Comparison of ENCODE assay signal across 8 cellular contexts in genomic region chr3:99789322-99789721, GRCh38. TPM values are rescaled to one million over a fixed set of nuclear protein-coding genes. Genes with fewer than 3 reads are reported as not detected.
DNase-seq lines count a peak whose midpoint lies in the region; ATAC-seq and TF ChIP-seq lines count a peak whose summit lies in the region.

No MANE protein-coding gene starts in this region.

- WGBS in heart right ventricle, 2 donors = 4 to 12% methylated on average over 2 of the region's 2 CpGs

- H3K36me3 Mint-ChIP-seq in activated CD8-positive, alpha-beta T cell treated with anti-CD3 and anti-CD28 coated beads, Interleukin-2, amount 10 ng/mL, durations not matched to agents 7 days and 5 days (ENCODE audit: low read depth) = no peaks in the 10 kb centered on the region

- H3K27ac Mint-ChIP-seq in activated CD8-positive, alpha-beta T cell treated with anti-CD3 and anti-CD28 coated beads, Interleukin-2, amount 10 ng/mL, durations not matched to agents 7 days and 5 days = no peak overlapping the region

- H3K9ac ChIP-seq in skeletal muscle satellite cell (ENCODE audit: low read depth, low read length) = peak overlapping the region; percentile 57

- H3K4me2 ChIP-seq in skeletal muscle satellite cell (ENCODE audit: low read length) = no peak overlapping the region

- peak; percentile 25 to 72 (median 65) for TF ChIP-seq CTCF in heart right ventricle (IDR thresholded peaks at IDR 0.05)

- ATAC-seq in GM18499 (IDR thresholded peaks at IDR 0.05; ENCODE audit: insufficient read depth, unreplicated experiment) = peak; percentile 68
- ATAC-seq in HG02759 (IDR thresholded peaks at IDR 0.05; ENCODE audit: unreplicated experiment) = peak; percentile 93
- ATAC-seq in activated CD8-positive, alpha-beta T cell treated with anti-CD3 and anti-CD28 coated beads, Interleukin-2, amount 10 ng/mL, durations not matched to agents 7 days and 5 days = peak; percentile 81
- peak; percentile 73 to 94 (median 88) for ATAC-seq in heart right ventricle

- H3K27me3 Mint-ChIP-seq in activated CD8-positive, alpha-beta T cell treated with anti-CD3 and anti-CD28 coated beads, Interleukin-2, amount 10 ng/mL, durations not matched to agents 7 days and 5 days (ENCODE audit: low read depth) = peaks cover 21% of the 10 kb centered on the region

- no peaks in the 10 kb centered on the region for H3K4me1 Mint-ChIP-seq in activated CD8-positive, alpha-beta T cell treated with anti-CD3 and anti-CD28 coated beads, Interleukin-2, amount 10 ng/mL, durations not matched to agents 7 days and 5 days (ENCODE audit: low read depth)

- H3K9me3 ChIP-seq in heart right ventricle = no peaks in the 10 kb centered on the region
- H3K9me3 ChIP-seq in skeletal muscle satellite cell (replicated peaks; ENCODE audit: low read length) = no peaks in the 10 kb centered on the region

- no peaks in the 10 kb centered on the region for H3K9me3 Mint-ChIP-seq in activated CD8-positive, alpha-beta T cell treated with anti-CD3 and anti-CD28 coated beads, Interleukin-2, amount 10 ng/mL, durations not matched to agents 7 days and 5 days (ENCODE audit: insufficient read depth)

- H3K4me1 ChIP-seq in heart right ventricle (peaks cover 0 to 5% (median 0%) of the 10 kb centered on the region in 9 donors), skeletal muscle satellite cell (ENCODE audit: control insufficient read depth, insufficient read depth, low read length) (peaks cover 26% of the 10 kb centered on the region)

- intact Hi-C loops in heart right ventricle (cut with DNase I) = loop anchor here in 2 of 10 donors (10.0 kb wide), 2 partner anchors 285 to 295 kb away; no protein-coding TSS in a partner anchor

- no peaks in the 10 kb centered on the region for H3K27me3 ChIP-seq in heart right ventricle
- no peaks in the 10 kb centered on the region for H3K27me3 ChIP-seq in skeletal muscle satellite cell (ENCODE audit: control insufficient read depth, insufficient read depth, low read length)

- H3K4me3 ChIP-seq in heart right ventricle = no peak overlapping the region
- no peak overlapping the region for H3K4me3 ChIP-seq in skeletal muscle satellite cell (ENCODE audit: low read length)

- POLR2A ChIA-PET in activated CD8-positive, alpha-beta T cell treated with anti-CD3 and anti-CD28 coated beads, Interleukin-2, amount 10 ng/mL, durations not matched to agents 7 days and 5 days (lab: Charles Lee) = no interaction called here

- H3K27ac ChIP-seq in heart right ventricle = no peak overlapping the region

- no peak overlapping the region for H3K4me3 Mint-ChIP-seq in activated CD8-positive, alpha-beta T cell treated with anti-CD3 and anti-CD28 coated beads, Interleukin-2, amount 10 ng/mL, durations not matched to agents 7 days and 5 days

- peaks cover 0 to 4% (median 0%) of the 10 kb centered on the region in 9 donors for H3K36me3 ChIP-seq in heart right ventricle
- H3K36me3 ChIP-seq in skeletal muscle satellite cell (ENCODE audit: insufficient read depth, low read length) = peaks cover 42% of the 10 kb centered on the region

- CTCF ChIA-PET in activated CD8-positive, alpha-beta T cell treated with anti-CD3 and anti-CD28 coated beads, Interleukin-2, amount 10 ng/mL, durations not matched to agents 7 days and 5 days (lab: Charles Lee) = interaction anchor here (0.7 kb wide), 1 partner anchor 269 kb away, joined by 3 read pairs; no protein-coding TSS in a partner anchor

- peak; percentile 4 for DNase-seq in CD1c-positive myeloid dendritic cell (ENCODE audit: extremely low spot score)
- peak; percentile 27 for DNase-seq in MV-4-11 (lab: John Stamatoyannopoulos, UW)
- peak; percentile 26 for DNase-seq in activated CD8-positive, alpha-beta T cell treated with anti-CD3 and anti-CD28 coated beads, Interleukin-2, amount 10 ng/mL, durations not matched to agents 7 days and 5 days
- peak in 1 of 2 donors; percentile 30 for DNase-seq in heart right ventricle
- DNase-seq in middle frontal gyrus (ENCODE audit: extremely low spot score, low spot score) = no peak

RNA-seq across cellular contexts. Expression of gene CMSS1, which starts 28.3 kb away (rescaled TPM):
- total RNA-seq in activated CD8-positive, alpha-beta T cell treated with anti-CD3 and anti-CD28 coated beads, Interleukin-2, amount 10 ng/mL, durations not matched to agents 7 days and 5 days = 10 to 100 TPM; 42.1 to 42.6 TPM
- total RNA-seq in heart right ventricle = 10 to 100 TPM; 24.6 to 45.4 (median 34.2) TPM
- 10 to 100 TPM; 33.7 to 43.1 TPM for polyA plus RNA-seq in heart right ventricle
- total RNA-seq in skeletal muscle satellite cell (2012; rRNA removed) = 22.1 and 23.8 TPM in 2 replicates
